In the genomic region with DNA sequence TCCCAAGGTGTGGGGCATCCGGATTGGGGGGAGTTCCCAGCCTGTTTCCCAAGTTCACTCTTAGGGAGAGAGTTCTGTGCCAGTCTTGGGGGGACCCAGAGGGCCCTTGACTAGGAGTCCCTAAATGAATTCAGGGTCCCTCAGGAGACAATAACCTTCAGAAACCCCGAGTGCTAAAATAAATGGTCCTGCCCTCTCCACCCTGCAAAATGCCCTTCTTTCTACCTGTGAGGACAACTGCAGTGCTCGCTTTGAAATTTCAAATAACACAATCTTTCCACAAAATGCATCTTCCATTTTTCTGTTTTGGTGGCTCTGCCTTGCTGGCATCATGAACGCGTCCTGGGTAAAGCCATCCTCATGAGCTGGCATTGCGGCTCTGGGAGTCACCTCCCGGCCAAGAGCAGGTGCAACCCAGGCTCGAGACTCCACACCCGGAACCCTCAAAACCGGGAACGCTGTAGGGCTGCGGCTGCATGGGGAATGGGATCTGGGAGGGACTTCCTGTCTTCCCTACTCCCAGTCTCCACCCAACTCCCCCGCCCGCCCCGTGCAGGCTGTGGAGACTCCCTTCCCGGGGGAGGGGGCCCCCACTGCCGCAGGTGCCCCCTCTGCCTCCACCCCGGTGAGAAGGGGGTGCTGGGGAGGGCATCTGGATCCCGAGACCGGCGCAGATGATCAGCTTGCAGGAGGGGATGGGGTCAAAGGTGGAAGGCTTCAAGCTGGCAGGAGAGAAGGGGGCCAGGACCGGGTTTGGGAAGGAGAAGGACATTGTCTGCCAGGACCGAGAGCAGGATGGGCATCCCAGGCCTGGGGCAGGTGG, we compare ENCODE assay signal across 1 cellular context.
TF ChIP-seq lines count a peak whose summit lies in the region.

ZNF205 (plus strand) TSS at position 529 of the 823 bp plus-strand sequence. CDS start 845 bp downstream, outside the sequence.

TF ChIP-seq in HepG2, 621 proteins besides CTCF, POLR2A, EP300 and RAD21 (continued from another document and continues in another):
- TF ChIP-seq AHDC1 (CRISPR knock-in tag; IDR thresholded peaks at IDR 0.05; ENCODE audit: borderline replicate concordance), result no peak
- TF ChIP-seq ZMAT3 (CRISPR knock-in tag; conservative IDR thresholded peaks at IDR 0.05), result peak; percentile 44; the same call in 1 of the 2 replicates
- TF ChIP-seq SMARCC2 (IDR thresholded peaks at IDR 0.05), result no peak
- TF ChIP-seq ZNF44 (CRISPR knock-in tag; IDR thresholded peaks at IDR 0.05), result no peak
- peak; percentile 91 for TF ChIP-seq HDAC1 (CRISPR knock-in tag; IDR thresholded peaks at IDR 0.05)
- no peak for TF ChIP-seq MTF2 (CRISPR knock-in tag; IDR thresholded peaks at IDR 0.05; ENCODE audit: borderline replicate concordance)
- TF ChIP-seq, protein P1, sequence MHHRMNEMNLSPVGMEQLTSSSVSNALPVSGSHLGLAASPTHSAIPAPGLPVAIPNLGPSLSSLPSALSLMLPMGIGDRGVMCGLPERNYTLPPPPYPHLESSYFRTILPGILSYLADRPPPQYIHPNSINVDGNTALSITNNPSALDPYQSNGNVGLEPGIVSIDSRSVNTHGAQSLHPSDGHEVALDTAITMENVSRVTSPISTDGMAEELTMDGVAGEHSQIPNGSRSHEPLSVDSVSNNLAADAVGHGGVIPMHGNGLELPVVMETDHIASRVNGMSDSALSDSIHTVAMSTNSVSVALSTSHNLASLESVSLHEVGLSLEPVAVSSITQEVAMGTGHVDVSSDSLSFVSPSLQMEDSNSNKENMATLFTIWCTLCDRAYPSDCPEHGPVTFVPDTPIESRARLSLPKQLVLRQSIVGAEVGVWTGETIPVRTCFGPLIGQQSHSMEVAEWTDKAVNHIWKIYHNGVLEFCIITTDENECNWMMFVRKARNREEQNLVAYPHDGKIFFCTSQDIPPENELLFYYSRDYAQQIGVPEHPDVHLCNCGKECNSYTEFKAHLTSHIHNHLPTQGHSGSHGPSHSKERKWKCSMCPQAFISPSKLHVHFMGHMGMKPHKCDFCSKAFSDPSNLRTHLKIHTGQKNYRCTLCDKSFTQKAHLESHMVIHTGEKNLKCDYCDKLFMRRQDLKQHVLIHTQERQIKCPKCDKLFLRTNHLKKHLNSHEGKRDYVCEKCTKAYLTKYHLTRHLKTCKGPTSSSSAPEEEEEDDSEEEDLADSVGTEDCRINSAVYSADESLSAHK (CRISPR knock-in tag; IDR thresholded peaks at IDR 0.05; ENCODE audit: borderline replicate concordance), result peak; percentile 68; the same call in 1 of the 2 replicates
- no peak for TF ChIP-seq CHD2 (IDR thresholded peaks at IDR 0.05; ENCODE audit: low read depth, low read length)
- TF ChIP-seq ZFP1 (CRISPR knock-in tag; IDR thresholded peaks at IDR 0.05), result peak; percentile 63; the same call in 1 of the 2 replicates
- no peak for TF ChIP-seq ATF3 (CRISPR knock-in tag; IDR thresholded peaks at IDR 0.05)
- TF ChIP-seq ZNF121 (CRISPR knock-in tag; IDR thresholded peaks at IDR 0.05), result peak; percentile 49
- no peak for TF ChIP-seq GTF3A (CRISPR knock-in tag; conservative IDR thresholded peaks at IDR 0.05)
- TF ChIP-seq, protein P2, sequence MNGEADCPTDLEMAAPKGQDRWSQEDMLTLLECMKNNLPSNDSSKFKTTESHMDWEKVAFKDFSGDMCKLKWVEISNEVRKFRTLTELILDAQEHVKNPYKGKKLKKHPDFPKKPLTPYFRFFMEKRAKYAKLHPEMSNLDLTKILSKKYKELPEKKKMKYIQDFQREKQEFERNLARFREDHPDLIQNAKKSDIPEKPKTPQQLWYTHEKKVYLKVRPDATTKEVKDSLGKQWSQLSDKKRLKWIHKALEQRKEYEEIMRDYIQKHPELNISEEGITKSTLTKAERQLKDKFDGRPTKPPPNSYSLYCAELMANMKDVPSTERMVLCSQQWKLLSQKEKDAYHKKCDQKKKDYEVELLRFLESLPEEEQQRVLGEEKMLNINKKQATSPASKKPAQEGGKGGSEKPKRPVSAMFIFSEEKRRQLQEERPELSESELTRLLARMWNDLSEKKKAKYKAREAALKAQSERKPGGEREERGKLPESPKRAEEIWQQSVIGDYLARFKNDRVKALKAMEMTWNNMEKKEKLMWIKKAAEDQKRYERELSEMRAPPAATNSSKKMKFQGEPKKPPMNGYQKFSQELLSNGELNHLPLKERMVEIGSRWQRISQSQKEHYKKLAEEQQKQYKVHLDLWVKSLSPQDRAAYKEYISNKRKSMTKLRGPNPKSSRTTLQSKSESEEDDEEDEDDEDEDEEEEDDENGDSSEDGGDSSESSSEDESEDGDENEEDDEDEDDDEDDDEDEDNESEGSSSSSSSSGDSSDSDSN (CRISPR knock-in tag; IDR thresholded peaks at IDR 0.05), result peak; percentile 83
- TF ChIP-seq NFYC (CRISPR knock-in tag; IDR thresholded peaks at IDR 0.05), result peak; percentile 48
- TF ChIP-seq, protein P3, sequence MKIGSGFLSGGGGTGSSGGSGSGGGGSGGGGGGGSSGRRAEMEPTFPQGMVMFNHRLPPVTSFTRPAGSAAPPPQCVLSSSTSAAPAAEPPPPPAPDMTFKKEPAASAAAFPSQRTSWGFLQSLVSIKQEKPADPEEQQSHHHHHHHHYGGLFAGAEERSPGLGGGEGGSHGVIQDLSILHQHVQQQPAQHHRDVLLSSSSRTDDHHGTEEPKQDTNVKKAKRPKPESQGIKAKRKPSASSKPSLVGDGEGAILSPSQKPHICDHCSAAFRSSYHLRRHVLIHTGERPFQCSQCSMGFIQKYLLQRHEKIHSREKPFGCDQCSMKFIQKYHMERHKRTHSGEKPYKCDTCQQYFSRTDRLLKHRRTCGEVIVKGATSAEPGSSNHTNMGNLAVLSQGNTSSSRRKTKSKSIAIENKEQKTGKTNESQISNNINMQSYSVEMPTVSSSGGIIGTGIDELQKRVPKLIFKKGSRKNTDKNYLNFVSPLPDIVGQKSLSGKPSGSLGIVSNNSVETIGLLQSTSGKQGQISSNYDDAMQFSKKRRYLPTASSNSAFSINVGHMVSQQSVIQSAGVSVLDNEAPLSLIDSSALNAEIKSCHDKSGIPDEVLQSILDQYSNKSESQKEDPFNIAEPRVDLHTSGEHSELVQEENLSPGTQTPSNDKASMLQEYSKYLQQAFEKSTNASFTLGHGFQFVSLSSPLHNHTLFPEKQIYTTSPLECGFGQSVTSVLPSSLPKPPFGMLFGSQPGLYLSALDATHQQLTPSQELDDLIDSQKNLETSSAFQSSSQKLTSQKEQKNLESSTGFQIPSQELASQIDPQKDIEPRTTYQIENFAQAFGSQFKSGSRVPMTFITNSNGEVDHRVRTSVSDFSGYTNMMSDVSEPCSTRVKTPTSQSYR (CRISPR knock-in tag; IDR thresholded peaks at IDR 0.05; ENCODE audit: borderline replicate concordance), result peak; percentile 38; the same call in 1 of the 2 replicates
- TF ChIP-seq, protein P4, sequence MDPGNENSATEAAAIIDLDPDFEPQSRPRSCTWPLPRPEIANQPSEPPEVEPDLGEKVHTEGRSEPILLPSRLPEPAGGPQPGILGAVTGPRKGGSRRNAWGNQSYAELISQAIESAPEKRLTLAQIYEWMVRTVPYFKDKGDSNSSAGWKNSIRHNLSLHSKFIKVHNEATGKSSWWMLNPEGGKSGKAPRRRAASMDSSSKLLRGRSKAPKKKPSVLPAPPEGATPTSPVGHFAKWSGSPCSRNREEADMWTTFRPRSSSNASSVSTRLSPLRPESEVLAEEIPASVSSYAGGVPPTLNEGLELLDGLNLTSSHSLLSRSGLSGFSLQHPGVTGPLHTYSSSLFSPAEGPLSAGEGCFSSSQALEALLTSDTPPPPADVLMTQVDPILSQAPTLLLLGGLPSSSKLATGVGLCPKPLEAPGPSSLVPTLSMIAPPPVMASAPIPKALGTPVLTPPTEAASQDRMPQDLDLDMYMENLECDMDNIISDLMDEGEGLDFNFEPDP (CRISPR knock-in tag; conservative IDR thresholded peaks at IDR 0.05), result no peak
- no peak for TF ChIP-seq ZNF326 (CRISPR knock-in tag; IDR thresholded peaks at IDR 0.05; ENCODE audit: borderline replicate concordance)
- 0 out of 2 replicates have a peak, but pooled peaks have one; percentile 17 for TF ChIP-seq AHR (CRISPR knock-in tag; IDR thresholded peaks at IDR 0.05)
- TF ChIP-seq ZNF615 (CRISPR knock-in tag; IDR thresholded peaks at IDR 0.05; ENCODE audit: borderline replicate concordance), result 0 out of 2 replicates have a peak, but pooled peaks have one; percentile 76
- TF ChIP-seq PCBP2 (optimal IDR thresholded peaks at IDR 0.05; ENCODE audit: low read depth, low read length, poor library complexity, severe bottlenecking), result no peak
- no peak for TF ChIP-seq EZH2 (conservative IDR thresholded peaks at IDR 0.05; ENCODE audit: low read depth, low read length)
- no peak; the same call in 1 of the 2 replicates for TF ChIP-seq NFKBIZ (CRISPR knock-in tag; IDR thresholded peaks at IDR 0.05)
- TF ChIP-seq, protein P5, sequence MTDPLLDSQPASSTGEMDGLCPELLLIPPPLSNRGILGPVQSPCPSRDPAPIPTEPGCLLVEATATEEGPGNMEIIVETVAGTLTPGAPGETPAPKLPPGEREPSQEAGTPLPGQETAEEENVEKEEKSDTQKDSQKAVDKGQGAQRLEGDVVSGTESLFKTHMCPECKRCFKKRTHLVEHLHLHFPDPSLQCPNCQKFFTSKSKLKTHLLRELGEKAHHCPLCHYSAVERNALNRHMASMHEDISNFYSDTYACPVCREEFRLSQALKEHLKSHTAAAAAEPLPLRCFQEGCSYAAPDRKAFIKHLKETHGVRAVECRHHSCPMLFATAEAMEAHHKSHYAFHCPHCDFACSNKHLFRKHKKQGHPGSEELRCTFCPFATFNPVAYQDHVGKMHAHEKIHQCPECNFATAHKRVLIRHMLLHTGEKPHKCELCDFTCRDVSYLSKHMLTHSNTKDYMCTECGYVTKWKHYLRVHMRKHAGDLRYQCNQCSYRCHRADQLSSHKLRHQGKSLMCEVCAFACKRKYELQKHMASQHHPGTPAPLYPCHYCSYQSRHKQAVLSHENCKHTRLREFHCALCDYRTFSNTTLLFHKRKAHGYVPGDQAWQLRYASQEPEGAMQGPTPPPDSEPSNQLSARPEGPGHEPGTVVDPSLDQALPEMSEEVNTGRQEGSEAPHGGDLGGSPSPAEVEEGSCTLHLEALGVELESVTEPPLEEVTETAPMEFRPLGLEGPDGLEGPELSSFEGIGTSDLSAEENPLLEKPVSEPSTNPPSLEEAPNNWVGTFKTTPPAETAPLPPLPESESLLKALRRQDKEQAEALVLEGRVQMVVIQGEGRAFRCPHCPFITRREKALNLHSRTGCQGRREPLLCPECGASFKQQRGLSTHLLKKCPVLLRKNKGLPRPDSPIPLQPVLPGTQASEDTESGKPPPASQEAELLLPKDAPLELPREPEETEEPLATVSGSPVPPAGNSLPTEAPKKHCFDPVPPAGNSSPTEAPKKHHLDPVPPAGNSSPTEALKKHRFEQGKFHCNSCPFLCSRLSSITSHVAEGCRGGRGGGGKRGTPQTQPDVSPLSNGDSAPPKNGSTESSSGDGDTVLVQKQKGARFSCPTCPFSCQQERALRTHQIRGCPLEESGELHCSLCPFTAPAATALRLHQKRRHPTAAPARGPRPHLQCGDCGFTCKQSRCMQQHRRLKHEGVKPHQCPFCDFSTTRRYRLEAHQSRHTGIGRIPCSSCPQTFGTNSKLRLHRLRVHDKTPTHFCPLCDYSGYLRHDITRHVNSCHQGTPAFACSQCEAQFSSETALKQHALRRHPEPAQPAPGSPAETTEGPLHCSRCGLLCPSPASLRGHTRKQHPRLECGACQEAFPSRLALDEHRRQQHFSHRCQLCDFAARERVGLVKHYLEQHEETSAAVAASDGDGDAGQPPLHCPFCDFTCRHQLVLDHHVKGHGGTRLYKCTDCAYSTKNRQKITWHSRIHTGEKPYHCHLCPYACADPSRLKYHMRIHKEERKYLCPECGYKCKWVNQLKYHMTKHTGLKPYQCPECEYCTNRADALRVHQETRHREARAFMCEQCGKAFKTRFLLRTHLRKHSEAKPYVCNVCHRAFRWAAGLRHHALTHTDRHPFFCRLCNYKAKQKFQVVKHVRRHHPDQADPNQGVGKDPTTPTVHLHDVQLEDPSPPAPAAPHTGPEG (CRISPR knock-in tag; IDR thresholded peaks at IDR 0.05), result no peak; the same call in 1 of the 2 replicates
- TF ChIP-seq PBX3 (CRISPR knock-in tag; IDR thresholded peaks at IDR 0.05; ENCODE audit: borderline replicate concordance), result no peak
- no peak for TF ChIP-seq TBP (CRISPR knock-in tag; IDR thresholded peaks at IDR 0.05)
- no peak for TF ChIP-seq SATB2 (CRISPR knock-in tag; IDR thresholded peaks at IDR 0.05)
- TF ChIP-seq ZNF569 (CRISPR knock-in tag; IDR thresholded peaks at IDR 0.05; ENCODE audit: borderline replicate concordance), result no peak
